Comparison of ENCODE assay signal across 18 cellular contexts in the genomic region with DNA sequence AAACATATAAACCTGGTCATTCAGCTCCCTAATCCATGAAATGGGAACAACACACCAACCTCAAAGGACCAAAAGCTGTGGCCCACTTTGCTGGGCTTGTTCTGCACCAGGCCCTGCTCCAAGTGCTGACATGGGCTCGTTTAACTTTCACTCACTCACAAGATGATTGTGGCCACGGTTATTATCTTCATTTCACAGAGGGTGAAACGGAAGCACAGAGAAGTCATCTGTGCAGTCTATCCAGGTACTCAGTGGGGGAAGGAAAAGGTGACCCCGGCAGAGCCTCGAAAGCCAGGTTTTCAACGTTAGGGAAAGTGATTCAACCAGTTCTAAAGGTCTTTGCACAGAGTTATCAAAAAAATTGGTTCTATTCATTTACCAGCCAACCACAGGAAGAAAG.
DNase-seq lines count a peak whose midpoint lies in the region; ATAC-seq and TF ChIP-seq lines count a peak whose summit lies in the region.
"Had no signal": no experiment of that assay in that cellular context is flagged by ENCODE, and none has a peak within 500 bp of the region (broad histone marks: within the 10 kb centered on the region; RNA-seq: fewer than 3 reads in every experiment).

No MANE protein-coding gene starts in this region.

- H3K4me3 ChIP-seq in BLaER1, result no peak overlapping the region
- no peak overlapping the region for H3K4me3 ChIP-seq in CD4-positive, CD25-positive, alpha-beta regulatory T cell (ENCODE audit: low read depth, low read length)
- H3K4me3 ChIP-seq in Panc1 (ENCODE audit: low read depth in 2 of 2, low read length in 2 of 2), result no peak overlapping the region

- no peaks in the 10 kb centered on the region for H3K27me3 Mint-ChIP-seq in CD4-positive, CD25-positive, alpha-beta regulatory T cell
- H3K27me3 Mint-ChIP-seq in T-helper 2 cell treated with Interferon-gamma antibody and Interleukin-4, amounts not matched to agents 5 μg/mL and 100 μg/mL, for 36 hours (ENCODE audit: low read depth), result peaks cover 4% of the 10 kb centered on the region
- H3K27me3 Mint-ChIP-seq: B cell had no signal

- H3K27ac Mint-ChIP-seq in CD4-positive, CD25-positive, alpha-beta regulatory T cell, result peak overlapping the region in 2 of 3 donors; percentile 20 to 67
- H3K27ac Mint-ChIP-seq in T-helper 2 cell treated with Interferon-gamma antibody and Interleukin-4, amounts not matched to agents 5 μg/mL and 100 μg/mL, for 36 hours, result no peak overlapping the region
- H3K27ac Mint-ChIP-seq: B cell had no signal

- CTCF ChIA-PET in Panc1 (lab: Charles Lee), result no interaction called here

- DNase-seq in CD4-positive, CD25-positive, alpha-beta regulatory T cell, result no peak
- DNase-seq in Panc1 (ENCODE audit: low read depth, low spot score) (no peak), EL (no peak), GM20000 (ENCODE audit: low spot score) (no peak), NCI-H146 treated with DMSO at 0.1 percent for 48 hours (lab: John Stamatoyannopoulos, UW; ENCODE audit: unreplicated experiment) (no peak)
- DNase-seq in T-helper 2 cell treated with Interferon-gamma antibody and Interleukin-4, amounts not matched to agents 5 μg/mL and 100 μg/mL, for 36 hours (ENCODE audit: low spot score), result no peak
- DNase-seq: DMS 273 treated with DMSO at 0.1 percent for 48 hours, GF-D8, KG1, NCI-H1436 treated with DMSO at 0.1 percent for 48 hours, NCI-H2081 treated with DMSO at 0.1 percent for 48 hours, NCI-H510A treated with DMSO at 0.1 percent for 48 hours, NCI-H82, SHP77 treated with DMSO at 0.1 percent for 48 hours had no signal

- H3K4me3 Mint-ChIP-seq in CD4-positive, CD25-positive, alpha-beta regulatory T cell, result no peak overlapping the region
- H3K4me3 Mint-ChIP-seq in T-helper 2 cell treated with Interferon-gamma antibody and Interleukin-4, amounts not matched to agents 5 μg/mL and 100 μg/mL, for 36 hours, result no peak overlapping the region
- H3K4me3 Mint-ChIP-seq: B cell had no signal

- no peaks in the 10 kb centered on the region for H4K20me1 ChIP-seq in BLaER1

- intact Hi-C loops in Panc1 (cut with micrococcal nuclease; ENCODE audit: unreplicated experiment), result no loop called here

- H3K9ac ChIP-seq in BLaER1, result no peak overlapping the region

- peak overlapping the region; percentile 54 for H3K4me2 ChIP-seq in BLaER1

- H3K4me1 Mint-ChIP-seq in CD4-positive, CD25-positive, alpha-beta regulatory T cell, result peaks cover 18 to 38% (median 22%) of the 10 kb centered on the region in 4 donors
- peaks cover 13% of the 10 kb centered on the region for H3K4me1 Mint-ChIP-seq in T-helper 2 cell treated with Interferon-gamma antibody and Interleukin-4, amounts not matched to agents 5 μg/mL and 100 μg/mL, for 36 hours (ENCODE audit: low read depth)

- no peaks in the 10 kb centered on the region for H3K9me3 Mint-ChIP-seq in CD4-positive, CD25-positive, alpha-beta regulatory T cell
- H3K9me3 Mint-ChIP-seq in T-helper 2 cell treated with Interferon-gamma antibody and Interleukin-4, amounts not matched to agents 5 μg/mL and 100 μg/mL, for 36 hours, result peaks cover 4% of the 10 kb centered on the region

- H3K4me1 ChIP-seq in BLaER1, result peaks cover 37% of the 10 kb centered on the region
- peaks cover 17% of the 10 kb centered on the region for H3K4me1 ChIP-seq in CD4-positive, CD25-positive, alpha-beta regulatory T cell (ENCODE audit: control insufficient read depth, insufficient read depth, low read length, poor library complexity, severe bottlenecking)
- peaks cover 8% of the 10 kb centered on the region; the same call in 1 of the 2 replicates for H3K4me1 ChIP-seq in Panc1 (ENCODE audit: control insufficient read depth, insufficient read depth, low read length)

- in situ Hi-C loops in Panc1 (cut with HindIII; ENCODE audit: low pct_unique_long_range_greater_than_20kb, low sequenced_read_pairs), result no loop called here

- H3K36me3 ChIP-seq in BLaER1, result no peaks in the 10 kb centered on the region
- no peaks in the 10 kb centered on the region for H3K36me3 ChIP-seq in CD4-positive, CD25-positive, alpha-beta regulatory T cell (ENCODE audit: control insufficient read depth, insufficient read depth, low read length)
- H3K36me3 ChIP-seq in Panc1 (ENCODE audit: control insufficient read depth, insufficient read depth, low read length), result no peaks in the 10 kb centered on the region

- POLR2A ChIA-PET in Panc1 (lab: Charles Lee), result no interaction called here

- ATAC-seq in CD4-positive, CD25-positive, alpha-beta regulatory T cell (ENCODE audit: low read depth in 2 of 2), result no peak
- ATAC-seq in Panc1, result no peak
- peak; percentile 38 for ATAC-seq in esophagus mucosa
- ATAC-seq: SK-N-SH treated with all-trans-retinoic acid at 6 μM for 48 hours had no signal

- BruUV-seq in Panc1 (replicated peaks; lab: Mats Ljungman, UMichigan), result no TSS peak

- H3K27ac ChIP-seq in BLaER1, result no peak overlapping the region
- no peak overlapping the region for H3K27ac ChIP-seq in CD4-positive, CD25-positive, alpha-beta regulatory T cell (ENCODE audit: insufficient read depth, low read length, poor library complexity, severe bottlenecking)
- 0 out of 2 replicates have a peak overlapping the region, but pooled peaks have one; percentile 17 for H3K27ac ChIP-seq in Panc1 (ENCODE audit: low read length)

- H3K36me3 Mint-ChIP-seq in CD4-positive, CD25-positive, alpha-beta regulatory T cell, result peaks cover 4% of the 10 kb centered on the region
- peaks cover 5% of the 10 kb centered on the region for H3K36me3 Mint-ChIP-seq in T-helper 2 cell treated with Interferon-gamma antibody and Interleukin-4, amounts not matched to agents 5 μg/mL and 100 μg/mL, for 36 hours (ENCODE audit: low read depth)

- H3K27me3 ChIP-seq in BLaER1 (no peaks in the 10 kb centered on the region), Panc1 (ENCODE audit: control insufficient read depth, insufficient read depth, low read length) (no peaks in the 10 kb centered on the region)
- H3K27me3 ChIP-seq in CD4-positive, CD25-positive, alpha-beta regulatory T cell (ENCODE audit: control insufficient read depth, insufficient read depth, low read length), result no peaks in the 10 kb centered on the region

- no peak for TF ChIP-seq CTCF in Panc1 (IDR thresholded peaks at IDR 0.05)
- no peak for TF ChIP-seq CTCF in GM20000 (IDR thresholded peaks at IDR 0.05; ENCODE audit: extremely low read depth, missing control alignments)

- H3K9me3 ChIP-seq in BLaER1 (peaks cover 16% of the 10 kb centered on the region), Panc1 (ENCODE audit: control insufficient read depth, insufficient read depth, low read depth, low read length) (no peaks in the 10 kb centered on the region)
- H3K9me3 ChIP-seq in CD4-positive, CD25-positive, alpha-beta regulatory T cell (ENCODE audit: control insufficient read depth in 2 of 2, low read length in 2 of 2), result no peaks in the 10 kb centered on the region
